12 cellular contexts compared by ENCODE assay signal in genomic region chr16:68273459-68273858, GRCh38. TPM values are rescaled to one million over a fixed set of nuclear protein-coding genes. Genes with fewer than 3 reads are reported as not detected.
DNase-seq lines count a peak whose midpoint lies in the region; ATAC-seq and TF ChIP-seq lines count a peak whose summit lies in the region.
"Had no signal": no experiment of that assay in that cellular context is flagged by ENCODE, and none has a peak within 500 bp of the region (broad histone marks: within the 10 kb centered on the region; RNA-seq: fewer than 3 reads in every experiment).

No MANE protein-coding gene starts in this region.

- peaks cover 9 to 17% of the 10 kb centered on the region in 2 donors for H3K36me3 ChIP-seq in thyroid gland
- H3K36me3 ChIP-seq in vagina = peaks cover 0 to 10% of the 10 kb centered on the region in 2 donors

- H3K9me3 ChIP-seq in T-helper 17 cell (ENCODE audit: control insufficient read depth, low read length, poor library complexity, severe bottlenecking) = no peaks in the 10 kb centered on the region
- no peaks in the 10 kb centered on the region for H3K9me3 ChIP-seq in thyroid gland
- no peaks in the 10 kb centered on the region for H3K9me3 ChIP-seq in vagina
- H3K9me3 ChIP-seq: adrenal gland had no signal

- peak overlapping the region; percentile 88 to 93 (median 91) for H3K27ac ChIP-seq in thyroid gland
- no peak overlapping the region for H3K27ac ChIP-seq in vagina

- TF ChIP-seq POLR2A in thyroid gland (IDR thresholded peaks at IDR 0.05) (no peak), vagina (IDR thresholded peaks at IDR 0.05) (no peak)

- DNase-seq in activated naive CD4-positive, alpha-beta T cell (lab: John Stamatoyannopoulos, UW) = no peak
- DNase-seq in T-helper 17 cell (no peak), endothelial cell (ENCODE audit: low spot score) (no peak), thyroid gland (no peak), vagina (ENCODE audit: extremely low spot score in 2 of 2) (no peak)
- DNase-seq: adrenal gland, Kasumi-1, NCI-H524 treated with DMSO at 0.1 percent for 48 hours had no signal

- H3K4me3 Mint-ChIP-seq in activated naive CD4-positive, alpha-beta T cell treated with anti-CD3 and anti-CD28 coated beads, Interleukin-2, amount 50 U/mL, for 24 hours = peak overlapping the region; percentile 73
- peak overlapping the region; percentile 86 for H3K4me3 Mint-ChIP-seq in T-helper 17 cell
- H3K4me3 Mint-ChIP-seq in endothelial cell (ENCODE audit: unreplicated experiment) = no peak overlapping the region

- H3K4me1 Mint-ChIP-seq in activated naive CD4-positive, alpha-beta T cell treated with anti-CD3 and anti-CD28 coated beads, Interleukin-2, amount 50 U/mL, for 24 hours = peaks cover 74% of the 10 kb centered on the region
- peaks cover 40% of the 10 kb centered on the region for H3K4me1 Mint-ChIP-seq in T-helper 17 cell
- H3K4me1 Mint-ChIP-seq in endothelial cell (ENCODE audit: unreplicated experiment) = no peaks in the 10 kb centered on the region

- no peaks in the 10 kb centered on the region for H3K27me3 Mint-ChIP-seq in activated naive CD4-positive, alpha-beta T cell treated with anti-CD3 and anti-CD28 coated beads, Interleukin-2, amount 50 U/mL, for 24 hours
- H3K27me3 Mint-ChIP-seq in T-helper 17 cell (no peaks in the 10 kb centered on the region), endothelial cell (ENCODE audit: unreplicated experiment) (no peaks in the 10 kb centered on the region)

- H3K27ac Mint-ChIP-seq in activated naive CD4-positive, alpha-beta T cell treated with anti-CD3 and anti-CD28 coated beads, Interleukin-2, amount 50 U/mL, for 24 hours = peak overlapping the region; percentile 97
- peak overlapping the region; percentile 95 for H3K27ac Mint-ChIP-seq in T-helper 17 cell
- peak overlapping the region; percentile 32 for H3K27ac Mint-ChIP-seq in endothelial cell (ENCODE audit: unreplicated experiment)

- no peaks in the 10 kb centered on the region for H3K27me3 ChIP-seq in thyroid gland
- no peaks in the 10 kb centered on the region for H3K27me3 ChIP-seq in vagina
- H3K27me3 ChIP-seq: adrenal gland had no signal

- no peak for TF ChIP-seq CTCF in endothelial cell (IDR thresholded peaks at IDR 0.05; ENCODE audit: unreplicated experiment)
- TF ChIP-seq CTCF in thyroid gland (IDR thresholded peaks at IDR 0.05) = no peak
- no peak for TF ChIP-seq CTCF in vagina (IDR thresholded peaks at IDR 0.05)

- intact Hi-C loops in thyroid gland (cut with DNase I) = no loop called here
- intact Hi-C loops in vagina (cut with DNase I) = no loop called here

- H3K36me3 Mint-ChIP-seq in activated naive CD4-positive, alpha-beta T cell treated with anti-CD3 and anti-CD28 coated beads, Interleukin-2, amount 50 U/mL, for 24 hours = peaks cover 14% of the 10 kb centered on the region
- H3K36me3 Mint-ChIP-seq in T-helper 17 cell (ENCODE audit: low read depth) (peaks cover 9% of the 10 kb centered on the region), endothelial cell (ENCODE audit: low read depth, unreplicated experiment) (peaks cover 5% of the 10 kb centered on the region)

- no peaks in the 10 kb centered on the region for H3K9me3 Mint-ChIP-seq in activated naive CD4-positive, alpha-beta T cell treated with anti-CD3 and anti-CD28 coated beads, Interleukin-2, amount 50 U/mL, for 24 hours
- H3K9me3 Mint-ChIP-seq in endothelial cell (ENCODE audit: unreplicated experiment) = no peaks in the 10 kb centered on the region

- ATAC-seq in T-helper 17 cell (no peak), GM18870 (IDR thresholded peaks at IDR 0.05; ENCODE audit: unreplicated experiment) (no peak), esophagus mucosa (no peak)

- H3K4me3 ChIP-seq in thyroid gland (replicated peaks in 1 of 3) = no peak overlapping the region
- H3K4me3 ChIP-seq in vagina = no peak overlapping the region
- H3K4me3 ChIP-seq: adrenal gland, smooth muscle cell had no signal

- peaks cover 67 to 95% of the 10 kb centered on the region in 2 donors for H3K4me1 ChIP-seq in thyroid gland
- H3K4me1 ChIP-seq in vagina = peaks cover 28% of the 10 kb centered on the region

- 84 to 97% methylated on average over 5 of the region's 5 CpGs for WGBS in thyroid gland, 2 donors

RNA-seq across cellular contexts. Expression of gene SLC7A6, which starts 9.1 kb away (rescaled TPM):
- total RNA-seq in T-helper 17 cell (100 to 1,000 TPM; 148 to 171 TPM), endothelial cell (ENCODE audit: unreplicated experiment) (20.8 TPM), thyroid gland (100 to 1,000 TPM in 1 of 4 donors, 10 to 100 TPM in 3; 73.1 to 116 (median 85.7) TPM), esophagus mucosa (4.7 TPM), vagina (35.1 TPM)

RNA-seq across cellular contexts. Expression of gene PLA2G15, which starts 28.3 kb away (rescaled TPM):
- total RNA-seq in T-helper 17 cell (1 to 10 TPM; 6.6 to 7.4 TPM), endothelial cell (ENCODE audit: unreplicated experiment) (14.9 TPM), thyroid gland (10 to 100 TPM; 20.8 to 40.3 (median 38.4) TPM), esophagus mucosa (4.8 TPM), vagina (18.2 TPM)

RNA-seq across cellular contexts. Expression of gene SLC7A6OS, which starts 37.3 kb away (rescaled TPM):
- total RNA-seq in T-helper 17 cell (10 to 100 TPM; 35.3 to 36.0 TPM), endothelial cell (ENCODE audit: unreplicated experiment) (20.0 TPM), thyroid gland (10 to 100 TPM; 13.4 to 25.8 (median 18.7) TPM), esophagus mucosa (8.1 TPM), vagina (15.5 TPM)

RNA-seq across cellular contexts. Expression of gene PRMT7, which starts 37.4 kb away (rescaled TPM):
- total RNA-seq in T-helper 17 cell (10 to 100 TPM; 55.2 to 59.4 TPM), endothelial cell (ENCODE audit: unreplicated experiment) (42.8 TPM), thyroid gland (10 to 100 TPM; 41.7 to 57.0 (median 46.9) TPM), esophagus mucosa (14.8 TPM), vagina (47.9 TPM)

RNA-seq across cellular contexts. Expression of gene ESRP2, which starts 37.5 kb away (rescaled TPM):
- under 1 TPM; 0.10 to 0.16 TPM for total RNA-seq in T-helper 17 cell
- total RNA-seq in endothelial cell (ENCODE audit: unreplicated experiment) = 0.64 TPM
- 10 to 100 TPM; 42.9 to 86.9 (median 50.5) TPM for total RNA-seq in thyroid gland
- 82.1 TPM for total RNA-seq in esophagus mucosa
- 71.0 TPM for total RNA-seq in vagina

Comparison
In these comparisons a context has a peak if more than half of its experiments do, and no peak if none do; other contexts are left out.
1. H3K27ac Mint-ChIP-seq: peak in every context shown above with its lines; median percentile 97 in activated naive CD4-positive, alpha-beta T cell treated with anti-CD3 and anti-CD28 coated beads, Interleukin-2, amount 50 U/mL, for 24 hours; 95 in T-helper 17 cell; 32 in endothelial cell.